In genomic region chr7:94633025-94633341, GRCh38 we compare ENCODE assay signal across 1 cellular context.
TF ChIP-seq lines count a peak whose summit lies in the region.

No MANE protein-coding gene starts in this region.

TF ChIP-seq in neural cell, 6 proteins besides CTCF, POLR2A, EP300 and RAD21 (continued from another document):
- no peak for TF ChIP-seq REST (IDR thresholded peaks at IDR 0.05; ENCODE audit: borderline replicate concordance)
TF ChIP-seq in neural cell: peak in this region for 0.
